13 cellular contexts compared by ENCODE assay signal in genomic region chr11:128690746-128691091, GRCh38. TPM values are rescaled to one million over a fixed set of nuclear protein-coding genes. Genes with fewer than 3 reads are reported as not detected.
A peak's percentile ranks its signal among the peaks of the same experiment; 100 is the strongest.
DNase-seq lines count a peak whose midpoint lies in the region; ATAC-seq and TF ChIP-seq lines count a peak whose summit lies in the region.
"Had no signal": no experiment of that assay in that cellular context is flagged by ENCODE, and none has a peak within 500 bp of the region (broad histone marks: within the 10 kb centered on the region; RNA-seq: fewer than 3 reads in every experiment).

No MANE protein-coding gene starts in this region.

- no peaks in the 10 kb centered on the region for H3K79me1 ChIP-seq in mesendoderm (ENCODE audit: low read length)

- no peak overlapping the region for H3K9ac ChIP-seq in endodermal cell (ENCODE audit: extremely low read depth, low read length, poor library complexity, severe bottlenecking)
- no peak overlapping the region for H3K9ac ChIP-seq in mesendoderm (ENCODE audit: low read length)

- H3K4me3 Mint-ChIP-seq in endodermal cell: peak overlapping the region; percentile 5
- peak overlapping the region; percentile 82 for H3K4me3 Mint-ChIP-seq in type B pancreatic cell

- no peak overlapping the region for H3K18ac ChIP-seq in mesendoderm (ENCODE audit: low read length)

- H3K27ac ChIP-seq in endodermal cell (ENCODE audit: low read depth, low read length): no peak overlapping the region
- no peak overlapping the region for H3K27ac ChIP-seq in mesendoderm (ENCODE audit: low read depth, low read length)

- no peak overlapping the region for H3K4ac ChIP-seq in mesendoderm (ENCODE audit: low read depth, low read length)

- H3K36me3 Mint-ChIP-seq in endodermal cell (ENCODE audit: low read depth) (no peaks in the 10 kb centered on the region), type B pancreatic cell (no peaks in the 10 kb centered on the region)

- H3K4me1 Mint-ChIP-seq in endodermal cell: peaks cover 54% of the 10 kb centered on the region
- H3K4me1 Mint-ChIP-seq in type B pancreatic cell (ENCODE audit: unreplicated experiment): peaks cover 49% of the 10 kb centered on the region

- H4K8ac ChIP-seq in mesendoderm (ENCODE audit: low read depth, low read length): no peak overlapping the region

- H3K4me3 ChIP-seq in endodermal cell (ENCODE audit: low read length) (no peak overlapping the region), mesendoderm (ENCODE audit: low read length) (no peak overlapping the region)

- no peak overlapping the region for H2AK5ac ChIP-seq in mesendoderm (ENCODE audit: low read length)

- H3K4me1 ChIP-seq in endodermal cell (ENCODE audit: control insufficient read depth, insufficient read depth, low read length) (peaks cover 2% of the 10 kb centered on the region), mesendoderm (ENCODE audit: control insufficient read depth, low read depth, low read length) (peaks cover 13% of the 10 kb centered on the region)

- peaks cover 100% of the 10 kb centered on the region for H3K27me3 ChIP-seq in endodermal cell (ENCODE audit: control insufficient read depth, insufficient read depth, low read length, poor library complexity, severe bottlenecking)
- H3K27me3 ChIP-seq in mesendoderm (ENCODE audit: insufficient read depth, low read length, poor library complexity): peaks cover 63% of the 10 kb centered on the region

- no peak overlapping the region for H3K4me2 ChIP-seq in mesendoderm (ENCODE audit: low read length)

- H3K79me2 ChIP-seq in mesendoderm (ENCODE audit: control insufficient read depth, insufficient read depth, low read length): no peaks in the 10 kb centered on the region

- WGBS in endodermal cell (ENCODE audit: insufficient coverage in 1 of 2, insufficient read length in 1 of 2), 2 experiments: 18 to 33% methylated on average over 3 to 4 of the region's 4 CpGs
- WGBS in mesendoderm (ENCODE audit: extremely low coverage, insufficient coverage, low lambda C conversion rate): no CpG with 5 or more reads among the region's 4 CpGs

- no peak overlapping the region for H3K23ac ChIP-seq in mesendoderm (ENCODE audit: low read length)

- no peak for ATAC-seq in GM18858 (IDR thresholded peaks at IDR 0.05; ENCODE audit: unreplicated experiment)
- ATAC-seq: left colon had no signal

- H3K56ac ChIP-seq in mesendoderm (ENCODE audit: low read length): peak overlapping the region; percentile 54

- no peaks in the 10 kb centered on the region for H3K9me3 ChIP-seq in endodermal cell (ENCODE audit: control insufficient read depth, low read length)

- H3K27me3 Mint-ChIP-seq in endodermal cell (ENCODE audit: insufficient read depth) (peaks cover 95% of the 10 kb centered on the region), type B pancreatic cell (peaks cover 87% of the 10 kb centered on the region)

- H3K9me3 Mint-ChIP-seq in endodermal cell (no peaks in the 10 kb centered on the region), type B pancreatic cell (no peaks in the 10 kb centered on the region)
- H3K9me3 Mint-ChIP-seq: activated T-helper 2 cell treated with anti-CD3 and anti-CD28 coated beads, Interferon-gamma antibody, Interleukin-2, Interleukin-4, amounts not matched to agents 10 μg/mL and 5 μg/mL and 100 μg/mL, durations not matched to agents 14 hours and 24 hours and 36 hours; central memory CD8-positive, alpha-beta T cell had no signal

- no peak overlapping the region for H4K5ac ChIP-seq in mesendoderm (ENCODE audit: low read length)

- peak; percentile 35 for DNase-seq in DMS53 (lab: John Stamatoyannopoulos, UW)
- DNase-seq in DMS53 treated with DMSO at 0.1 percent for 48 hours (lab: John Stamatoyannopoulos, UW; ENCODE audit: unreplicated experiment): no peak
- peak; percentile 69 for DNase-seq in endodermal cell
- peak; percentile 42 for DNase-seq in mesendoderm
- no peak for DNase-seq in type B pancreatic cell (ENCODE audit: extremely low spot score, unreplicated experiment)
- DNase-seq in iPS-NIHi7 (ENCODE audit: extremely low spot score): no peak
- no peak for DNase-seq in stimulated activated CD4-positive, alpha-beta T cell treated with anti-CD3 and anti-CD28 coated beads, Interleukin-15, amount 100 ng/mL, for 24 hours
- DNase-seq: left colon, NCI-H1694 had no signal

- H3K27ac Mint-ChIP-seq in endodermal cell: no peak overlapping the region
- peak overlapping the region; percentile 57 for H3K27ac Mint-ChIP-seq in type B pancreatic cell
- H3K27ac Mint-ChIP-seq: activated T-helper 2 cell treated with anti-CD3 and anti-CD28 coated beads, Interferon-gamma antibody, Interleukin-2, Interleukin-4, amounts not matched to agents 10 μg/mL and 5 μg/mL and 100 μg/mL, durations not matched to agents 14 hours and 24 hours and 36 hours; progenitor cell of endocrine pancreas had no signal

- no peaks in the 10 kb centered on the region for H3K36me3 ChIP-seq in endodermal cell (ENCODE audit: control insufficient read depth, insufficient read depth, low read length)
- no peaks in the 10 kb centered on the region for H3K36me3 ChIP-seq in mesendoderm (ENCODE audit: control insufficient read depth, insufficient read depth, low read length)

- TF ChIP-seq CTCF in endodermal cell (conservative IDR thresholded peaks at IDR 0.05) (no peak), type B pancreatic cell (conservative IDR thresholded peaks at IDR 0.05) (no peak)

- H2BK15ac ChIP-seq in mesendoderm (replicated peaks; ENCODE audit: low read depth): no peak overlapping the region

- H2BK5ac ChIP-seq in mesendoderm (ENCODE audit: low read length): no peak overlapping the region

- no peak overlapping the region for H2BK120ac ChIP-seq in mesendoderm (ENCODE audit: low read depth, low read length)

RNA-seq across cellular contexts. Expression of gene FLI1, which starts 3.2 kb away (rescaled TPM):
- total RNA-seq in endodermal cell (under 1 TPM in 1 of 2 donors, not detected in 1; 0.20 TPM), type B pancreatic cell (ENCODE audit: low replicate concordance) (2.4 and 20.2 TPM in 2 replicates)
- polyA plus RNA-seq in endodermal cell (2013, experiment 1 of 2): 2.2 TPM
- 2.0 TPM for polyA plus RNA-seq in endodermal cell (2013, experiment 2 of 2)
- 0.21 TPM for polyA plus RNA-seq in mesendoderm (2013, experiment 1 of 2)
- polyA plus RNA-seq in mesendoderm (2013, experiment 2 of 2): 0.25 TPM
- total RNA-seq: progenitor cell of endocrine pancreas had no signal

Comparison
In these comparisons a context has a peak if more than half of its experiments do, and no peak if none do; other contexts are left out.
1. DNase-seq: peak in DMS53 (single experiment), endodermal cell (single experiment) and mesendoderm (single experiment); none in DMS53 treated with DMSO at 0.1 percent for 48 hours (single experiment), type B pancreatic cell (single experiment), iPS-NIHi7 (single experiment) and stimulated activated CD4-positive, alpha-beta T cell treated with anti-CD3 and anti-CD28 coated beads, Interleukin-15, amount 100 ng/mL, for 24 hours (single experiment).